28 cellular contexts compared by ENCODE assay signal in genomic region chr18:3434685-3435084, GRCh38.
"Had no signal": no experiment of that assay in that cellular context is flagged by ENCODE, and none has a peak within 500 bp of the region (broad histone marks: within the 10 kb centered on the region; RNA-seq: fewer than 3 reads in every experiment).

No MANE protein-coding gene starts in this region.

- H3K4me3 ChIP-seq: ascending aorta, breast epithelium, cardiac muscle cell, colonic mucosa, esophagus squamous epithelium, gastroesophageal sphincter had no signal

- FAIRE-seq: endometrium, endothelial cell of umbilical vein had no signal

- ATAC-seq: activated CD4-positive, alpha-beta T cell treated with anti-CD3 and anti-CD28 coated beads for 36 hours; activated naive CD4-positive, alpha-beta T cell treated with anti-CD3 and anti-CD28 coated beads, Interleukin-2, amount 50 U/mL, for 72 hours; activated T-cell treated with anti-CD3 and anti-CD28 coated beads, Interleukin-2, amount 50 U/mL, for 72 hours; gastroesophageal sphincter had no signal

- DNase-seq: activated CD4-positive, alpha-beta memory T cell treated with anti-CD3 and anti-CD28 coated beads for 36 hours; activated CD4-positive, alpha-beta T cell treated with anti-CD3 and anti-CD28 coated beads for 36 hours; activated CD4-positive, alpha-beta T cell treated with anti-CD3 and anti-CD28 coated beads, Interleukin-2, amount 10 ng/mL, durations not matched to agents 24 days and 14 days; activated CD4-positive, CD25-positive, alpha-beta regulatory T cell; activated CD4-positive, CD25-positive, alpha-beta regulatory T cell treated with anti-CD3 and anti-CD28 coated beads, Interleukin-2, amount 50 U/mL, for 72 hours; activated CD8-positive, alpha-beta memory T cell treated with anti-CD3 and anti-CD28 coated beads, Interleukin-2, amount 50 U/mL, for 48 hours; activated gamma-delta T cell; activated naive CD4-positive, alpha-beta T cell; activated naive CD4-positive, alpha-beta T cell treated with anti-CD3 and anti-CD28 coated beads, Interleukin-2, amount 10 ng/mL, durations not matched to agents 7 days and 5 days; activated naive CD8-positive, alpha-beta T cell treated with anti-CD3 and anti-CD28 coated beads, Interleukin-2, amount 10 ng/mL, durations not matched to agents 7 days and 5 days; activated T-cell treated with anti-CD3 and anti-CD28 coated beads for 4 hours; activated T-cell treated with anti-CD3 and anti-CD28 coated beads, Interleukin-2, amount 50 U/mL, for 24 hours; activated T-cell treated with anti-CD3 and anti-CD28 coated beads, Interleukin-2, amount 50 U/mL, for 72 hours; central memory CD4-positive, alpha-beta T cell; cerebellar nuclear complex; colonic mucosa; effector CD8-positive, alpha-beta T cell; esophagus squamous epithelium; foreskin melanocyte; T-helper 2 cell had no signal

- H3K4me1 ChIP-seq: ascending aorta, breast epithelium, colonic mucosa, esophagus squamous epithelium, gastroesophageal sphincter had no signal

- H3K36me3 ChIP-seq: ascending aorta, breast epithelium, cardiac muscle cell, colonic mucosa, esophagus squamous epithelium, gastroesophageal sphincter had no signal

- H3K27me3 ChIP-seq: ascending aorta, breast epithelium, cardiac muscle cell, colonic mucosa, esophagus squamous epithelium, gastroesophageal sphincter had no signal

- H3K27ac ChIP-seq: ascending aorta, breast epithelium, cardiac muscle cell, colonic mucosa, epithelial cell of prostate, esophagus squamous epithelium, gastroesophageal sphincter had no signal

- H3K9me3 ChIP-seq: ascending aorta, breast epithelium, colonic mucosa, esophagus squamous epithelium, gastroesophageal sphincter had no signal
